In the genomic region with DNA sequence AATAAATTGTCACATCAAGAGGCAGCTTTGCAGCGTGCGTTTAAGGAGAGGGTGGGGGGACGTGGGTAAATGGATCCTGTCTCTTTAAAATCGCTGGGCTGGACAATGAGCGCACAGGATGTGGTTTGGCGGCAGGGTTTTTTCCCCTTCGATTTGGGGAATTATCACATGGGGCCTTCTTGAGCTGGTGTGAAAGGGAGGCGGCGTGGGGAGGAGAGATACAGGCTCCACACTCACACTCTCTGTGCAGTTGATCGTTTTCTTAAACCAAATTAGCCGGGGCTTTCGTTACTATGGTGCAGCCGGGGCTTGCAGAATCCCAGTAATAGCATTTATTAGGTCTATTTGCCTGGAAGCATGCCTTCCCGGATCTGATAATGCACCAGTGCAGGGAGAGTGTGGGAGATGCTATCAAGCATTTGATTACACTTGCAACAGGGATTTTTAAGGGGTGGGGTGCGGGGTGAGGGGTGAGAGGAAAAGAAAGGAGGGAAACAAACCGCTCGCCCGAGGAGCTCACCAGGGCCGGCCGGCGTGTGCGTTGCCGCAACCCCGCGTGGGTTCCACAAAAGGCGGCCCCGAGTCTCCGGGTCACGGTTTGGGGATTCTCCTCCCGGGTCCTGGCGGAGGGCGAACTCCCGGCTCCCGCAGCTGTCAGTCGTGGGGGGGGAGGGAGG, we compare ENCODE assay signal across 8 cellular contexts. TPM values are rescaled to one million over a fixed set of nuclear protein-coding genes. Genes with fewer than 3 reads are reported as not detected.
A peak's percentile ranks its signal among the peaks of the same experiment; 100 is the strongest.
DNase-seq lines count a peak whose midpoint lies in the region; ATAC-seq and TF ChIP-seq lines count a peak whose summit lies in the region.

No MANE protein-coding gene starts in this region.

- DNase-seq in COR-L47 (lab: John Stamatoyannopoulos, UW), result peak; percentile 61
- peak; percentile 82 for DNase-seq in HT-29 (ENCODE audit: low spot score)
- peak; percentile 54 for DNase-seq in SIG-M5 (lab: John Stamatoyannopoulos, UW)
- peak; percentile 93 for DNase-seq in activated naive CD4-positive, alpha-beta T cell treated with anti-CD3 and anti-CD28 coated beads for 36 hours
- DNase-seq in globus pallidus (ENCODE audit: low spot score), result peak; percentile 61
- DNase-seq in osteocyte (ENCODE audit: extremely low spot score, unreplicated experiment), result no peak
- peak; percentile 61 to 63 for DNase-seq in thyroid gland

- H3K27ac Mint-ChIP-seq in activated naive CD4-positive, alpha-beta T cell treated with anti-CD3 and anti-CD28 coated beads for 36 hours, result peak overlapping the region; percentile 93
- H3K27ac Mint-ChIP-seq in osteocyte (ENCODE audit: unreplicated experiment), result peak overlapping the region; percentile 97

- no peaks in the 10 kb centered on the region for H3K36me3 ChIP-seq in thyroid gland

- H3K27me3 ChIP-seq in thyroid gland, result no peaks in the 10 kb centered on the region

- peak overlapping the region; percentile 79 for H3K4me3 Mint-ChIP-seq in activated naive CD4-positive, alpha-beta T cell treated with anti-CD3 and anti-CD28 coated beads for 36 hours
- peak overlapping the region; percentile 87 for H3K4me3 Mint-ChIP-seq in osteocyte (ENCODE audit: unreplicated experiment)

- H3K27me3 Mint-ChIP-seq in activated naive CD4-positive, alpha-beta T cell treated with anti-CD3 and anti-CD28 coated beads for 36 hours (ENCODE audit: low read depth), result no peaks in the 10 kb centered on the region
- no peaks in the 10 kb centered on the region for H3K27me3 Mint-ChIP-seq in osteocyte (ENCODE audit: unreplicated experiment)

- peaks cover 3% of the 10 kb centered on the region for H3K36me3 Mint-ChIP-seq in activated naive CD4-positive, alpha-beta T cell treated with anti-CD3 and anti-CD28 coated beads for 36 hours (ENCODE audit: low read depth)
- no peaks in the 10 kb centered on the region for H3K36me3 Mint-ChIP-seq in osteocyte (ENCODE audit: unreplicated experiment)

- peak in 1 of 2 donors; percentile 43 for TF ChIP-seq POLR2A in thyroid gland (IDR thresholded peaks at IDR 0.05)

- H3K4me1 ChIP-seq in thyroid gland, result peaks cover 24 to 28% of the 10 kb centered on the region in 2 donors

- H3K27ac ChIP-seq in thyroid gland, result peak overlapping the region; percentile 84 to 96 (median 96)

- no peaks in the 10 kb centered on the region for H3K9me3 ChIP-seq in thyroid gland

- H3K9me3 Mint-ChIP-seq in activated naive CD4-positive, alpha-beta T cell treated with anti-CD3 and anti-CD28 coated beads for 36 hours, result no peaks in the 10 kb centered on the region
- no peaks in the 10 kb centered on the region for H3K9me3 Mint-ChIP-seq in osteocyte (ENCODE audit: unreplicated experiment)

- 0% methylated on average over 32 to 34 of the region's 35 CpGs for WGBS in thyroid gland, 2 donors

- H3K4me1 Mint-ChIP-seq in activated naive CD4-positive, alpha-beta T cell treated with anti-CD3 and anti-CD28 coated beads for 36 hours (ENCODE audit: low read depth), result peaks cover 42% of the 10 kb centered on the region
- peaks cover 39% of the 10 kb centered on the region for H3K4me1 Mint-ChIP-seq in osteocyte (ENCODE audit: unreplicated experiment)

- intact Hi-C loops in activated naive CD4-positive, alpha-beta T cell treated with anti-CD3 and anti-CD28 coated beads for 36 hours (cut with micrococcal nuclease), result loop anchor here (2.0 to 10.0 kb wide), 6 partner anchors 133 to 909 kb away; a partner anchor contains a TSS
- intact Hi-C loops in thyroid gland (cut with DNase I), result loop anchor here (10.0 kb wide), 1 partner anchor 129 kb away; no protein-coding TSS in a partner anchor

- peak overlapping the region in 2 of 3 donors; percentile 70 to 85 for H3K4me3 ChIP-seq in thyroid gland (replicated peaks in 1 of 3)

- TF ChIP-seq CTCF in osteocyte (IDR thresholded peaks at IDR 0.05) (no peak), thyroid gland (IDR thresholded peaks at IDR 0.05) (no peak)

- ATAC-seq in GM19463 (IDR thresholded peaks at IDR 0.05; ENCODE audit: unreplicated experiment), result peak; percentile 47

- CTCF ChIA-PET in activated naive CD4-positive, alpha-beta T cell treated with anti-CD3 and anti-CD28 coated beads for 36 hours (lab: Charles Lee), result interaction anchor here (0.5 to 4.3 kb wide), 5 partner anchors 18 to 88 kb away, joined by 3 to 29 read pairs (median 3); no protein-coding TSS in a partner anchor

RNA-seq across cellular contexts. Expression of a gene that starts 58.9 kb away (rescaled TPM):
- 81.1 and 84.7 TPM in 2 replicates for total RNA-seq in HT-29 (2014; rRNA removed; shearing (Covaris generic))
- 10 to 100 TPM in 1 of 2 experiments, 1 to 10 TPM in 1; 8.6 to 10.1 TPM for total RNA-seq in activated naive CD4-positive, alpha-beta T cell treated with anti-CD3 and anti-CD28 coated beads for 36 hours
- 57.3 and 64.1 TPM in 2 replicates for total RNA-seq in osteocyte
- 100 to 1,000 TPM in 1 of 4 donors, 10 to 100 TPM in 3; 54.2 to 155 (median 71.9) TPM for total RNA-seq in thyroid gland
